ENCODE assay signal across 28 cellular contexts in genomic region chr12:76848132-76848531, GRCh38.
"Had no signal": no experiment of that assay in that cellular context is flagged by ENCODE, and none has a peak within 500 bp of the region (broad histone marks: within the 10 kb centered on the region; RNA-seq: fewer than 3 reads in every experiment).

No MANE protein-coding gene starts in this region.

- H3K27ac ChIP-seq: epithelial cell of prostate, gastrocnemius medialis, hepatocyte, neural progenitor cell, parathyroid adenoma, right atrium auricular region, thyroid gland, upper lobe of left lung had no signal

- H3K36me3 ChIP-seq: neural progenitor cell had no signal

- H3K4me1 ChIP-seq: gastrocnemius medialis, neural progenitor cell, parathyroid adenoma, right atrium auricular region, thyroid gland, upper lobe of left lung had no signal

- H3K27me3 ChIP-seq: gastrocnemius medialis, hepatocyte, neural progenitor cell, right atrium auricular region, thyroid gland, upper lobe of left lung had no signal

- H3K9me3 Mint-ChIP-seq: mesothelial cell of epicardium; naive B cell; natural killer cell treated with Interleukin-12 subunit alpha and Interleukin-12 subunit beta and Interleukin-15 and Interleukin-18, amount 100 ng/mL, for 72 hours; neural progenitor cell; stimulated activated naive CD8-positive, alpha-beta T cell treated with anti-CD3 and anti-CD28 coated beads, Interleukin-15, amount 100 ng/mL, for 72 hours had no signal

- DNase-seq: cortex of kidney; foreskin fibroblast; gastrocnemius medialis; kidney; mesenchymal stem cell; mucosa of descending colon; naive B cell; stimulated activated CD4-positive, alpha-beta T cell treated with anti-CD3 and anti-CD28 coated beads, Interleukin-12 subunit alpha, Interleukin-12 subunit beta, amount 100 ng/mL, for 4 hours; stimulated activated CD4-positive, alpha-beta T cell treated with anti-CD3 and anti-CD28 coated beads, Interleukin-1b, Interleukin-23, amount 100 ng/mL, for 48 hours; stimulated activated CD4-positive, alpha-beta T cell treated with anti-CD3 and anti-CD28 coated beads, Interleukin-4, amount 100 ng/mL, for 1 hour; stimulated activated CD8-positive, alpha-beta memory T cell treated with anti-CD3 and anti-CD28 coated beads, Interleukin-4, amount 100 ng/mL, for 48 hours; stimulated activated naive CD4-positive, alpha-beta T cell; stimulated activated naive CD8-positive, alpha-beta T cell treated with anti-CD3 and anti-CD28 coated beads, Interleukin-15, amount 100 ng/mL, for 72 hours; thyroid gland; upper lobe of left lung had no signal

- H3K4me1 Mint-ChIP-seq: naive B cell; neural progenitor cell; stimulated activated naive CD8-positive, alpha-beta T cell treated with anti-CD3 and anti-CD28 coated beads, Interleukin-15, amount 100 ng/mL, for 72 hours had no signal

- H3K79me2 ChIP-seq: parathyroid adenoma had no signal

- H3K27me3 Mint-ChIP-seq: naive B cell; natural killer cell treated with Interleukin-12 subunit alpha and Interleukin-12 subunit beta and Interleukin-15 and Interleukin-18, amount 100 ng/mL, for 72 hours; progenitor cell of endocrine pancreas; stimulated activated naive CD8-positive, alpha-beta T cell treated with anti-CD3 and anti-CD28 coated beads, Interleukin-15, amount 100 ng/mL, for 72 hours had no signal

- H3K4me2 ChIP-seq: hepatocyte, neural progenitor cell, smooth muscle cell had no signal

- H3K4me3 ChIP-seq: gastrocnemius medialis, hepatocyte, lung, mucosa of descending colon, neural progenitor cell, right atrium auricular region, smooth muscle cell, thyroid gland, upper lobe of left lung had no signal

- H3K9me3 ChIP-seq: gastrocnemius medialis, mucosa of descending colon, right atrium auricular region, thyroid gland, upper lobe of left lung had no signal

- H3K4me3 Mint-ChIP-seq: mesothelial cell of epicardium; natural killer cell treated with Interleukin-12 subunit alpha and Interleukin-12 subunit beta and Interleukin-15 and Interleukin-18, amount 100 ng/mL, for 72 hours; neural progenitor cell; stimulated activated naive CD8-positive, alpha-beta T cell treated with anti-CD3 and anti-CD28 coated beads, Interleukin-15, amount 100 ng/mL, for 72 hours had no signal

- H3K27ac Mint-ChIP-seq: mesothelial cell of epicardium; natural killer cell treated with Interleukin-12 subunit alpha and Interleukin-12 subunit beta and Interleukin-15 and Interleukin-18, amount 100 ng/mL, for 72 hours; neural progenitor cell; progenitor cell of endocrine pancreas; stimulated activated naive CD8-positive, alpha-beta T cell treated with anti-CD3 and anti-CD28 coated beads, Interleukin-15, amount 100 ng/mL, for 72 hours had no signal

- H2AFZ ChIP-seq: hepatocyte, neural progenitor cell, parathyroid adenoma had no signal

- ATAC-seq: esophagus mucosa; gastrocnemius medialis; left lobe of liver; mucosa of descending colon; natural killer cell treated with Interleukin-12 subunit alpha and Interleukin-12 subunit beta and Interleukin-15 and Interleukin-18, amount 100 ng/mL, for 72 hours; sciatic nerve; stimulated activated naive CD8-positive, alpha-beta T cell treated with anti-CD3 and anti-CD28 coated beads, Interleukin-15, amount 100 ng/mL, for 72 hours had no signal
